Comparison of ENCODE assay signal across 8 cellular contexts in the genomic region with DNA sequence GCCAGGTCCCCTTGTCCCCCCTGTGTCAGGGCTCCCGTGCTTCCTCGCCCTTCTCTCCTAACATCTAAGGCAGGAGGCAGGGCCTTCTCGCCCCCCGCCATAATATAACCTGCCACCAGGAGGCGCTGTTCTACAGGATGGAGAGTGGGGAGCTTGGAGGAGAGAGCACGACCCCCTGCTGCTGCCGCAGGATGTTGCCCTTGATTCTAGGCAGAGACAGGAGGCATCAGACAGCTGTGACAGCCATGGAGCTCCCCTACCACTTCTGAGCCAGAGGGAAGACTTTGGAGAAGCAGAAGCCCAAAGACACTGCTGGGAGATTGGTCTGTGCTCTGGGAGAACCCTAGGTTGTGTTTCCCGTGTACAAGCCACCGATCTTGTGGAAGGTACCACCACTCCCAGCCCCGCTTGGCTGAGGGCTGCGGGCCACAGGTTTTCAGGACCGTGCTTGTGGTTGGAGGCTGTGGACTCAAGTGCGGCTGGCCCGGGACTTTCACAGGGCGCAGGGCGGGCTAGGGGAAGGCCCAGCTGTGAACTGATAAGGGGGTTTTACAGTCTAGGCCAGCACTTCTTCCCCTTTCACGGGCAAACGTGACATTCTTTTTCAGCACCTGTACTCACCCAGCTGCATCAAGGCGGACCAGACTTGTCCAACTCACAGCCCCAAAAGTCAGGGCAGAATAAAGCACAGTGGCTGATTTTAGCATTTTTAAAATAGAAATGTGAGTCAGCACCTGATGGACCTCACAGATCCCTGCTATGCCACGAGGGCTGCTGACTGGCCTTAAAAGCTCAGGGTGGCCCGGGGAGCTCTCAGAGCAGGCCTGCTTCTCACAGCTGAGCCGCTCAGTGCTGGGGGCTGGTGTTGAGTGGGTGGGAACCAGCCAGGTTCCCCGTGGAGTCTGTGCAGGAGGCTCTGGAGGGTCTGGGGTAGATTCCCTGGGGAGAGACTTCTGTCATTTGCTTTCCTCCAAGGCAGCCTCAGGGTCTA.
A peak's percentile ranks its signal among the peaks of the same experiment; 100 is the strongest.
DNase-seq lines count a peak whose midpoint lies in the region; ATAC-seq and TF ChIP-seq lines count a peak whose summit lies in the region.

No MANE protein-coding gene starts in this region.

- H3K36me3 ChIP-seq in RWPE2 (ENCODE audit: low read depth): no peaks in the 10 kb centered on the region

- peak; percentile 54 for TF ChIP-seq CTCF in RWPE2 (IDR thresholded peaks at IDR 0.05; ENCODE audit: poor library complexity, severe bottlenecking)

- DNase-seq in ELF-1 (ENCODE audit: low read depth, low spot score): peak; percentile 95
- DNase-seq in HuH-7 (ENCODE audit: low spot score): peak; percentile 85
- DNase-seq in RWPE2 (ENCODE audit: low spot score): no peak
- peak; percentile 86 for DNase-seq in activated T-helper 9 cell treated with anti-CD3 and anti-CD28 coated beads, Interleukin-2, amount 50 U/mL, for 16 hours (ENCODE audit: low read depth)
- DNase-seq in head of caudate nucleus: peak in 40 of 42 donors; percentile 12 to 80 (median 47)
- peak; percentile 12 for DNase-seq in putamen (ENCODE audit: low spot score)
- no peak for DNase-seq in superior temporal gyrus (ENCODE audit: extremely low spot score)

- H3K27ac ChIP-seq in RWPE2 (ENCODE audit: poor library complexity, severe bottlenecking): no peak overlapping the region

- H3K9me3 ChIP-seq in RWPE2 (ENCODE audit: severe bottlenecking): no peaks in the 10 kb centered on the region

- intact Hi-C loops in head of caudate nucleus (cut with DNase I): no loop called here

- no peaks in the 10 kb centered on the region for H3K27me3 ChIP-seq in RWPE2 (ENCODE audit: insufficient read depth, poor library complexity, severe bottlenecking)

- ATAC-seq in GM21619 (IDR thresholded peaks at IDR 0.05; ENCODE audit: unreplicated experiment) (peak; percentile 83), RWPE2 (ENCODE audit: low read depth) (peak; percentile 25; the same call in 2 of the 3 replicates)

- no peak overlapping the region for H3K4me3 ChIP-seq in RWPE2 (ENCODE audit: severe bottlenecking)

- no peaks in the 10 kb centered on the region for H3K4me1 ChIP-seq in RWPE2 (ENCODE audit: insufficient read depth, poor library complexity, severe bottlenecking)

Comparison
In these comparisons a context has a peak if more than half of its experiments do, and no peak if none do; other contexts are left out.
1. DNase-seq: peak in ELF-1 (single experiment), HuH-7 (single experiment), activated T-helper 9 cell treated with anti-CD3 and anti-CD28 coated beads, Interleukin-2, amount 50 U/mL, for 16 hours (single experiment), head of caudate nucleus (40 of 42) and putamen (single experiment); none in RWPE2 (single experiment) and superior temporal gyrus (single experiment).